Comparison of ENCODE assay signal across 24 cellular contexts in the genomic region with DNA sequence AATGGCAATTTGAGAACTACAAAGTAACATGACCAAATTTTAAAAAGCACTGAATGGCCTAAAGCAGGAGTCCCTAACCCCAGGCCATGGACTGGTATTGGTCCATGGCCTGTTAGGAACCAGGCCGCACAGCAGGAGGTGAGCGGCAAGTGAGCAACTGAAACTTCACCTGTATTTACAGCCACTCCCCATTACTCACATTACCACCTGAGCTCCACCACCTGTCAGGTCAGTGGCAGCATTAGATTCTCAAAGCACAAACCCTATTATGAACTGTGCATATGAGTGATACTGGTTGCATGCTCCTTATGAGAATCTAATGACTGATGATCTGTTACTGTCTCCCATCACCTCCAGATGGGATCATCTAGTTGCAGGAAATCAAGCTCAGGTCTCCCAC. TPM values are rescaled to one million over a fixed set of nuclear protein-coding genes. Genes with fewer than 3 reads are reported as not detected.
DNase-seq lines count a peak whose midpoint lies in the region; ATAC-seq and TF ChIP-seq lines count a peak whose summit lies in the region.
"Had no signal": no experiment of that assay in that cellular context is flagged by ENCODE, and none has a peak within 500 bp of the region (broad histone marks: within the 10 kb centered on the region; RNA-seq: fewer than 3 reads in every experiment).

No MANE protein-coding gene starts in this region.

- peak; percentile 27 for DNase-seq in mammary epithelial cell
- DNase-seq in MCF 10A (ENCODE audit: unreplicated experiment), result no peak
- peak; percentile 1 for DNase-seq in NCI-H69 (lab: John Stamatoyannopoulos, UW)
- peak in 1 of 2 donors; percentile 34 for DNase-seq in foreskin keratinocyte
- DNase-seq in GM13977 (ENCODE audit: low spot score), result no peak
- DNase-seq in GM23338 (ENCODE audit: low spot score), result no peak
- DNase-seq: AML-193; CD4-positive, alpha-beta memory T cell; DMS 273 treated with DMSO at 0.1 percent for 48 hours; DND-41; H7; IMR-90; KG1; NCI-H1048; NCI-H1417; NCI-H1694; NCI-H2029 treated with DMSO at 0.1 percent for 48 hours; NCI-H524; Right ventricle myocardium superior; RPMI8226 had no signal

- H2AFZ ChIP-seq in mammary epithelial cell (ENCODE audit: low read depth, low read length) (no peak overlapping the region), GM23338 (no peak overlapping the region)

- H3K27ac ChIP-seq in mammary epithelial cell (ENCODE audit: insufficient read depth, low read depth, low read length) (no peak overlapping the region), foreskin keratinocyte (no peak overlapping the region), GM23338 (ENCODE audit: low read depth) (no peak overlapping the region)
- H3K27ac ChIP-seq: A549; BLaER1 treated with 17β-estradiol and CSF1 and Interleukin-3, amounts not matched to agents 10 nM and 100 nM; SJSA1 had no signal

- H3K4me3 ChIP-seq in mammary epithelial cell (replicated peaks in 1 of 3; ENCODE audit: insufficient read depth in 1 of 3, low read depth in 2 of 3, low read length in 3 of 3) (no peak overlapping the region), GM23338 (no peak overlapping the region)
- H3K4me3 ChIP-seq: A549; BLaER1 treated with 17β-estradiol and CSF1 and Interleukin-3, amounts not matched to agents 10 nM and 100 nM; SJSA1 had no signal

- H3K27ac Mint-ChIP-seq in MCF 10A (ENCODE audit: low read depth, unreplicated experiment), result no peak overlapping the region
- H3K27ac Mint-ChIP-seq in GM23338, result no peak overlapping the region

- ATAC-seq in foreskin keratinocyte, result peak; percentile 71
- no peak for ATAC-seq in GM23338
- ATAC-seq in GM19035 (IDR thresholded peaks at IDR 0.05; ENCODE audit: unreplicated experiment), result no peak
- ATAC-seq: A549 had no signal

- H3K4me1 Mint-ChIP-seq in MCF 10A (ENCODE audit: insufficient read depth, unreplicated experiment) (no peaks in the 10 kb centered on the region), GM23338 (peaks cover 6% of the 10 kb centered on the region; the same call in 2 of the 3 replicates)

- no peaks in the 10 kb centered on the region for H3K27me3 Mint-ChIP-seq in MCF 10A (ENCODE audit: insufficient read depth, unreplicated experiment)
- no peaks in the 10 kb centered on the region for H3K27me3 Mint-ChIP-seq in GM23338 (ENCODE audit: insufficient read depth, low read depth, poor library complexity)
- H3K27me3 Mint-ChIP-seq: CD4-positive, alpha-beta memory T cell had no signal

- no peak overlapping the region for H3K4me3 Mint-ChIP-seq in MCF 10A (ENCODE audit: unreplicated experiment)
- no peak overlapping the region for H3K4me3 Mint-ChIP-seq in GM23338
- H3K4me3 Mint-ChIP-seq: CD4-positive, alpha-beta memory T cell had no signal

- CTCF ChIA-PET in mammary epithelial cell (lab: Charles Lee; ENCODE audit: low non-redundant PET), result no interaction called here
- CTCF ChIA-PET in MCF 10A (lab: Yijun Ruan, JAX), result interaction anchor here (0.6 kb wide), 1 partner anchor 168 kb away, joined by 4 read pairs; no protein-coding TSS in a partner anchor

- H3K79me2 ChIP-seq in mammary epithelial cell (ENCODE audit: insufficient read depth, low read length), result peaks cover 6% of the 10 kb centered on the region
- no peaks in the 10 kb centered on the region; the same call in 1 of the 2 replicates for H3K79me2 ChIP-seq in GM23338 (replicated peaks; ENCODE audit: insufficient read depth)

- POLR2A ChIA-PET in MCF 10A (lab: Yijun Ruan, JAX), result no interaction called here

- WGBS in mammary epithelial cell (ENCODE audit: low coverage, missing lambda C conversion rate), result 100% methylated on average over 2 of the region's 2 CpGs

- no peaks in the 10 kb centered on the region for H3K27me3 ChIP-seq in mammary epithelial cell (ENCODE audit: insufficient read depth, low read length)
- no peaks in the 10 kb centered on the region for H3K27me3 ChIP-seq in foreskin keratinocyte
- H3K27me3 ChIP-seq in GM23338 (ENCODE audit: insufficient read depth), result no peaks in the 10 kb centered on the region
- H3K27me3 ChIP-seq: BLaER1 treated with 17β-estradiol and CSF1 and Interleukin-3, amounts not matched to agents 10 nM and 100 nM; SJSA1 had no signal

- H3K4me2 ChIP-seq in mammary epithelial cell (ENCODE audit: insufficient read depth, low read depth, low read length), result no peak overlapping the region
- no peak overlapping the region for H3K4me2 ChIP-seq in GM23338
- H3K4me2 ChIP-seq: A549; BLaER1 treated with 17β-estradiol and CSF1 and Interleukin-3, amounts not matched to agents 10 nM and 100 nM had no signal

- no peaks in the 10 kb centered on the region for H3K9me3 ChIP-seq in mammary epithelial cell (replicated peaks; ENCODE audit: insufficient read depth, low read length)
- H3K9me3 ChIP-seq: A549, SJSA1 had no signal

- H3F3A ChIP-seq in GM23338 (replicated peaks; ENCODE audit: low read depth), result no peaks in the 10 kb centered on the region

- peaks cover 23% of the 10 kb centered on the region for H3K9me3 Mint-ChIP-seq in MCF 10A (ENCODE audit: unreplicated experiment)
- peaks cover 4% of the 10 kb centered on the region; the same call in 2 of the 3 replicates for H3K9me3 Mint-ChIP-seq in GM23338

- no peak overlapping the region for H3K9ac ChIP-seq in mammary epithelial cell (ENCODE audit: insufficient read depth, low read length)
- H3K9ac ChIP-seq: BLaER1 treated with 17β-estradiol and CSF1 and Interleukin-3, amounts not matched to agents 10 nM and 100 nM had no signal

- H4K20me1 ChIP-seq in mammary epithelial cell (ENCODE audit: insufficient read depth, low read length), result no peaks in the 10 kb centered on the region
- no peaks in the 10 kb centered on the region for H4K20me1 ChIP-seq in GM23338 (replicated peaks; ENCODE audit: insufficient read depth)

- H3K36me3 Mint-ChIP-seq in MCF 10A (ENCODE audit: insufficient read depth, unreplicated experiment), result no peaks in the 10 kb centered on the region
- H3K36me3 Mint-ChIP-seq in GM23338 (ENCODE audit: low read depth), result peaks cover 2% of the 10 kb centered on the region; the same call in 2 of the 3 replicates

- H3K9me2 ChIP-seq in GM23338 (ENCODE audit: insufficient read depth), result no peaks in the 10 kb centered on the region

- dilution Hi-C loops in mammary epithelial cell (cut with HindIII; ENCODE audit: low sequenced_read_pairs), result no loop called here

- in situ Hi-C loops in mammary epithelial cell (cut with MboI; ENCODE audit: low sequenced_read_pairs in 2 of 2), result no loop called here
- in situ Hi-C loops in GM13977 (cut with MboI; ENCODE audit: low pct_unique_long_range_greater_than_20kb, low sequenced_read_pairs, unreplicated experiment), result no loop called here

- intact Hi-C loops in mammary epithelial cell (cut with micrococcal nuclease), result no loop called here
- intact Hi-C loops in MCF 10A (cut with micrococcal nuclease), result no loop called here

- BruUV-seq in mammary epithelial cell (replicated peaks; lab: Mats Ljungman, UMichigan) (no TSS peak), MCF 10A (replicated peaks; lab: Mats Ljungman, UMichigan) (no TSS peak)

- H3K36me3 ChIP-seq in mammary epithelial cell (ENCODE audit: insufficient read depth, low read length), result no peaks in the 10 kb centered on the region
- 0 out of 2 replicates have a peak, but pooled peaks cover 5% of the 10 kb centered on the region for H3K36me3 ChIP-seq in GM23338 (ENCODE audit: insufficient read depth)
- H3K36me3 ChIP-seq: SJSA1 had no signal

- H3K4me1 ChIP-seq in mammary epithelial cell (ENCODE audit: insufficient read depth, low read length) (no peaks in the 10 kb centered on the region), foreskin keratinocyte (no peaks in the 10 kb centered on the region), GM23338 (ENCODE audit: insufficient read depth) (peaks cover 3% of the 10 kb centered on the region; the same call in 1 of the 2 replicates)
- H3K4me1 ChIP-seq: SJSA1 had no signal

- TF ChIP-seq CTCF in mammary epithelial cell (conservative IDR thresholded peaks at IDR 0.05 in 1 of 2, IDR thresholded peaks at IDR 0.05 in 1 of 2; ENCODE audit: extremely low read depth in 1 of 2, insufficient read depth in 1 of 2, low read depth in 1 of 2, low read length in 2 of 2), result no peak
- no peak for TF ChIP-seq CTCF in MCF 10A (IDR thresholded peaks at IDR 0.05; ENCODE audit: unreplicated experiment)
- no peak for TF ChIP-seq CTCF in foreskin keratinocyte (conservative IDR thresholded peaks at IDR 0.05)
- no peak for TF ChIP-seq CTCF in GM13977 (IDR thresholded peaks at IDR 0.05; ENCODE audit: extremely low read depth, insufficient read depth, missing control alignments)
- TF ChIP-seq CTCF in GM23338 (conservative IDR thresholded peaks at IDR 0.05; ENCODE audit: low read depth in 2 of 2), result no peak

TF ChIP-seq in GM23338, 12 proteins besides CTCF, POLR2A, EP300 and RAD21 (continues in another document):
- TF ChIP-seq ZNF114 (CRISPR knock-in tag; IDR thresholded peaks at IDR 0.05) (no peak), EZH2phosphoT487 (IDR thresholded peaks at IDR 0.05; ENCODE audit: unreplicated experiment) (no peak), NANOG (IDR thresholded peaks at IDR 0.05; ENCODE audit: borderline replicate concordance) (no peak)

RNA-seq across cellular contexts. Expression of gene SENP7, which starts 48.8 kb away (rescaled TPM):
- 1 to 10 TPM; 7.2 to 8.9 TPM for total RNA-seq in mammary epithelial cell
- 1.3 TPM for polyA plus RNA-seq in mammary epithelial cell
- polyA minus RNA-seq in mammary epithelial cell, result 0.88 TPM
- 11.9 and 15.0 TPM in 2 replicates for total RNA-seq in MCF 10A (2022)
- 6.0 and 6.4 TPM in 2 replicates for total RNA-seq in foreskin keratinocyte
- 0.92 and 1.3 TPM in 2 replicates for polyA plus RNA-seq in foreskin keratinocyte
- 9.0 and 11.0 TPM in 2 replicates for total RNA-seq in GM23338 (2014; rRNA removed; shearing (Covaris generic))
- 4.5 and 5.0 TPM in 2 replicates for polyA plus RNA-seq in GM23338 (2016; fragmentation: Nextera tagmentation; extraction: Ambion mirVana)

Comparison
In these comparisons a context has a peak if more than half of its experiments do, and no peak if none do; other contexts are left out.
1. DNase-seq: peak in mammary epithelial cell (single experiment) and NCI-H69 (single experiment); none in MCF 10A (single experiment), GM13977 (single experiment) and GM23338 (single experiment).